ENCODE assay signal across 14 cellular contexts in the genomic region with DNA sequence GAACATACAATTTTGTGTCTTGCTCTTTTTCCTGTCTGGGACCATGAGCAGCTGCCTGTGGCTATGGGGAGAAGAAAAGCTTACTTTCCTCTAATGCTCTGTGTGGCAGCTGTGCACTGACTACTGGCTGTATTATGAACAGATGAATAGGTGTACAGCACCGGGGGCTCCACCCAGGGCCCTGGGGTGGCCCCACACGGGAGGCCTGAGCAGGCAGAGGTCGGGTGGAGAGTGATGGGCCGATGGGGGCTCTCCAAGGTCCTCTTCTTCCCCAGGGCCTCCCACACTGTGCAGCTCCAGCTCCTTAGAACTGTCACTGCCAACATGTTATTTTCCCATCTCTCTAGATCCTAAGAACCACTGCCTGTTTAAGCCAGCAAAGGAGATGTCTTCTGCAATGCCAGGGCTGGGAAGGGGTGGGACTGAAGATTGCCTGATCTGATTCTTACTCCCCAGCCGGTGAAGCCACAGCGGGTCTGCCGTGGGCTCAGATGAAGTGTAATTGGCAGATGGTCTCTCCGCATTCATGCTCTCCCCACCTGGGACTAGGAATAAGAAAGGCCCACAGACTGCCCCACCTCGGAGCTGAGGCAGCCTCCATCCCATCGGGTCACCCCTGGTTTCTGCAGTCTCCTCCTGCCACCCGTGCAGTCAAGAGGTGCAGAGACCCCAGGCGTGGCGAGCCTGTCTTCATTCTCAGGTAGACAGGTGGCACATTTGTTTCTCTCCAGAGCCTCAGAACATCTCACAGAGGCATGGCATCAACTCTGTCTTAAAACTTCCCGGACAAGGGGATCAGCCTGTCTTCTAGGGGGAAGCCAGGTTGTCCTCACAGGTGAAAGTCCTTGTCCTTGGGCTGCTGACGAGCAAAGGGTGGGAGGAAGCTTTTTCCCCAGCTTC.
"Had no signal": no experiment of that assay in that cellular context is flagged by ENCODE, and none has a peak within 500 bp of the region (broad histone marks: within the 10 kb centered on the region; RNA-seq: fewer than 3 reads in every experiment).

No MANE protein-coding gene starts in this region.

- H3K36me3 ChIP-seq: brain microvascular endothelial cell, neural progenitor cell, SJCRH30 had no signal

- H3K9me3 Mint-ChIP-seq: activated CD8-positive, alpha-beta T cell treated with anti-CD3 and anti-CD28 coated beads for 36 hours; activated naive CD4-positive, alpha-beta T cell treated with anti-CD3 and anti-CD28 coated beads, Interleukin-2, amount 50 U/mL, for 24 hours; neural progenitor cell; stimulated activated naive B cell treated with anti-CD40 and anti-IgM and Interleukin-4, amounts not matched to agents 10 μg/mL and 1 μg/mL and 100 μg/mL, for 72 hours had no signal

- DNase-seq: activated CD4-positive, CD25-positive, alpha-beta regulatory T cell treated with anti-CD3 and anti-CD28 coated beads, Interleukin-2, amount 50 U/mL, for 72 hours; activated CD8-positive, alpha-beta T cell treated with anti-CD3 and anti-CD28 coated beads for 36 hours; activated T-cell treated with anti-CD3 and anti-CD28 coated beads for 4 hours; brain microvascular endothelial cell; cerebellar nuclear complex; dorsolateral prefrontal cortex; foreskin melanocyte; kidney; SJCRH30; stimulated activated naive B cell treated with anti-CD40 and anti-IgM and Interleukin-4, amounts not matched to agents 10 μg/mL and 1 μg/mL and 100 μg/mL, for 72 hours; substantia nigra; SW 1271 had no signal

- H3K4me3 Mint-ChIP-seq: activated CD8-positive, alpha-beta T cell treated with anti-CD3 and anti-CD28 coated beads for 36 hours; activated naive CD4-positive, alpha-beta T cell treated with anti-CD3 and anti-CD28 coated beads, Interleukin-2, amount 50 U/mL, for 24 hours; neural progenitor cell; stimulated activated naive B cell treated with anti-CD40 and anti-IgM and Interleukin-4, amounts not matched to agents 10 μg/mL and 1 μg/mL and 100 μg/mL, for 72 hours had no signal

- H3K27ac Mint-ChIP-seq: activated CD8-positive, alpha-beta T cell treated with anti-CD3 and anti-CD28 coated beads for 36 hours; activated naive CD4-positive, alpha-beta T cell treated with anti-CD3 and anti-CD28 coated beads, Interleukin-2, amount 50 U/mL, for 24 hours; stimulated activated naive B cell treated with anti-CD40 and anti-IgM and Interleukin-4, amounts not matched to agents 10 μg/mL and 1 μg/mL and 100 μg/mL, for 72 hours had no signal

- ATAC-seq: activated CD8-positive, alpha-beta T cell treated with anti-CD3 and anti-CD28 coated beads for 36 hours; stimulated activated naive B cell treated with anti-CD40 and anti-IgM and Interleukin-4, amounts not matched to agents 10 μg/mL and 1 μg/mL and 100 μg/mL, for 72 hours had no signal

- H3K4me1 ChIP-seq: SJCRH30 had no signal

- H3K27me3 ChIP-seq: brain microvascular endothelial cell, dorsolateral prefrontal cortex, neural progenitor cell had no signal

- H3K9me3 ChIP-seq: SJCRH30 had no signal

- H3K4me1 Mint-ChIP-seq: activated naive CD4-positive, alpha-beta T cell treated with anti-CD3 and anti-CD28 coated beads, Interleukin-2, amount 50 U/mL, for 24 hours had no signal

- H3K4me3 ChIP-seq: dorsolateral prefrontal cortex, neural progenitor cell, SJCRH30 had no signal

- H3K36me3 Mint-ChIP-seq: activated naive CD4-positive, alpha-beta T cell treated with anti-CD3 and anti-CD28 coated beads, Interleukin-2, amount 50 U/mL, for 24 hours; neural progenitor cell; stimulated activated naive B cell treated with anti-CD40 and anti-IgM and Interleukin-4, amounts not matched to agents 10 μg/mL and 1 μg/mL and 100 μg/mL, for 72 hours had no signal

- H3K27ac ChIP-seq: brain microvascular endothelial cell, neural progenitor cell, SJCRH30 had no signal
